8 cellular contexts compared by ENCODE assay signal in genomic region chr3:21752749-21753347, GRCh38. TPM values are rescaled to one million over a fixed set of nuclear protein-coding genes. Genes with fewer than 3 reads are reported as not detected.
A peak's percentile ranks its signal among the peaks of the same experiment; 100 is the strongest.
DNase-seq lines count a peak whose midpoint lies in the region; ATAC-seq, FAIRE-seq and TF ChIP-seq lines count a peak whose summit lies in the region.

No MANE protein-coding gene starts in this region.

- ATAC-seq in GM21390 (IDR thresholded peaks at IDR 0.05; ENCODE audit: unreplicated experiment) = peak; percentile 51

- FAIRE-seq in GM12891 (lab: Jason Lieb, UNC) = no peak

- no peaks in the 10 kb centered on the region for H3K36me3 ChIP-seq in osteoblast (ENCODE audit: insufficient read depth, low read length)

- no peak for TF ChIP-seq POLR2A in GM12891 (IDR thresholded peaks at IDR 0.05; ENCODE audit: low read depth, low read length)

- H2AFZ ChIP-seq in osteoblast (ENCODE audit: low read length) = no peak overlapping the region

- no peak overlapping the region for H3K4me3 ChIP-seq in epithelial cell of esophagus (ENCODE audit: low read length)
- no peak overlapping the region for H3K4me3 ChIP-seq in osteoblast (ENCODE audit: insufficient read depth, low read length)

- no peak overlapping the region for H3K4me2 ChIP-seq in osteoblast (ENCODE audit: insufficient read depth, low read length)

- TF ChIP-seq CTCF in epithelial cell of esophagus (IDR thresholded peaks at IDR 0.05; ENCODE audit: insufficient read depth, low read depth, low read length, missing control alignments) = peak; percentile 63
- TF ChIP-seq CTCF in osteoblast (IDR thresholded peaks at IDR 0.05; ENCODE audit: extremely low read depth, low read depth, low read length) = peak; percentile 48

- no peak overlapping the region for H3K27ac ChIP-seq in osteoblast (ENCODE audit: low read depth, low read length)

- DNase-seq in A172 (ENCODE audit: low spot score) (peak; percentile 54), NCI-H774 (lab: John Stamatoyannopoulos, UW) (peak; percentile 4), epithelial cell of esophagus (ENCODE audit: low read depth) (peak; percentile 73), osteoblast (ENCODE audit: insufficient read length, low spot score, missing footprints) (peak; percentile 74), GM12891 (ENCODE audit: insufficient read length, low spot score) (no peak)
- DNase-seq in activated CD4-positive, CD25-positive, alpha-beta regulatory T cell treated with anti-CD3 and anti-CD28 coated beads, Interleukin-2, amount 50 U/mL, for 72 hours = no peak
- no peak for DNase-seq in activated CD4-positive, CD25-positive, alpha-beta regulatory T cell (lab: John Stamatoyannopoulos, UW)

- H3K79me2 ChIP-seq in osteoblast (ENCODE audit: insufficient read depth, low read length) = no peaks in the 10 kb centered on the region

- no peaks in the 10 kb centered on the region for H3K9me3 ChIP-seq in osteoblast (ENCODE audit: low read depth, low read length)

- H3K27me3 ChIP-seq in osteoblast (ENCODE audit: insufficient read depth, low read length) = no peaks in the 10 kb centered on the region

- H3K4me1 ChIP-seq in osteoblast (ENCODE audit: insufficient read depth, low read length) = peaks cover 6% of the 10 kb centered on the region

- H4K20me1 ChIP-seq in osteoblast (ENCODE audit: insufficient read depth, low read length) = no peaks in the 10 kb centered on the region

TF ChIP-seq in GM12891, 5 proteins besides CTCF, POLR2A, EP300 and RAD21:
- TF ChIP-seq TAF1 (IDR thresholded peaks at IDR 0.05; ENCODE audit: low read depth, low read length) = no peak
- TF ChIP-seq PAX5 (IDR thresholded peaks at IDR 0.05; ENCODE audit: insufficient read depth, low read length, severe bottlenecking) = no peak
- TF ChIP-seq POLR2AphosphoS5 (IDR thresholded peaks at IDR 0.05; ENCODE audit: low read depth, low read length) = no peak
- no peak for TF ChIP-seq POU2F2 (IDR thresholded peaks at IDR 0.05; ENCODE audit: low read depth, low read length)
- TF ChIP-seq SPI1 (IDR thresholded peaks at IDR 0.05; ENCODE audit: low read depth, low read length) = no peak

RNA-seq across cellular contexts. Expression of gene ZNF385D, which starts 1.8 kb away (rescaled TPM):
- total RNA-seq in A172 (2014; rRNA removed; shearing (Covaris generic)) = not detected in 2 replicates
- 2.5 and 2.9 TPM in 2 replicates for total RNA-seq in osteoblast
- polyA plus RNA-seq in GM12891 (2012; ENCODE audit: low read depth, missing spikeins) = not detected

Comparison
In these comparisons a context has a peak if more than half of its experiments do, and no peak if none do; other contexts are left out.
1. DNase-seq: peak in A172 (single experiment), NCI-H774 (single experiment), epithelial cell of esophagus (single experiment) and osteoblast (single experiment); none in activated CD4-positive, CD25-positive, alpha-beta regulatory T cell treated with anti-CD3 and anti-CD28 coated beads, Interleukin-2, amount 50 U/mL, for 72 hours (single experiment), activated CD4-positive, CD25-positive, alpha-beta regulatory T cell (0 of 4) and GM12891 (single experiment).